In genomic region chr12:99767809-99768208, GRCh38 we compare ENCODE assay signal across 9 cellular contexts.
DNase-seq lines count a peak whose midpoint lies in the region; ATAC-seq, FAIRE-seq and TF ChIP-seq lines count a peak whose summit lies in the region.
"Had no signal": no experiment of that assay in that cellular context is flagged by ENCODE, and none has a peak within 500 bp of the region (broad histone marks: within the 10 kb centered on the region; RNA-seq: fewer than 3 reads in every experiment).

No MANE protein-coding gene starts in this region.

- DNase-seq in BJ (ENCODE audit: low read depth): no peak
- no peak for DNase-seq in left lobe of liver (ENCODE audit: low spot score)
- DNase-seq in retina: no peak
- no peak for DNase-seq in activated CD8-positive, alpha-beta memory T cell treated with anti-CD3 and anti-CD28 coated beads, Interleukin-2, amount 10 ng/mL, durations not matched to agents 7 days and 5 days
- DNase-seq in RPMI8226: no peak

- TF ChIP-seq CTCF in BJ (IDR thresholded peaks at IDR 0.05; ENCODE audit: insufficient read depth, low read depth, low read length) (peak; percentile 43; the same call in 1 of the 2 replicates), LNCAP (IDR thresholded peaks at IDR 0.05) (peak; percentile 70)

- no peaks in the 10 kb centered on the region for H3K4me1 Mint-ChIP-seq in activated CD8-positive, alpha-beta memory T cell treated with anti-CD3 and anti-CD28 coated beads, Interleukin-2, amount 10 ng/mL, durations not matched to agents 7 days and 5 days

- no peak overlapping the region for H3K4me3 ChIP-seq in BJ (ENCODE audit: low read depth, low read length)

- CTCF ChIA-PET in BJ (lab: Yijun Ruan, JAX): interaction anchor here (0.9 to 1.6 kb wide), 2 partner anchors 724 to 734 kb away, joined by 3 to 11 read pairs; no protein-coding TSS in a partner anchor
- CTCF ChIA-PET in activated CD8-positive, alpha-beta memory T cell treated with anti-CD3 and anti-CD28 coated beads, Interleukin-2, amount 10 ng/mL, durations not matched to agents 7 days and 5 days (lab: Charles Lee): no interaction called here

- H3K9me3 Mint-ChIP-seq in activated CD8-positive, alpha-beta memory T cell treated with anti-CD3 and anti-CD28 coated beads, Interleukin-2, amount 10 ng/mL, durations not matched to agents 7 days and 5 days (ENCODE audit: low read depth): no peaks in the 10 kb centered on the region

- H3K4me3 Mint-ChIP-seq in activated CD8-positive, alpha-beta memory T cell treated with anti-CD3 and anti-CD28 coated beads, Interleukin-2, amount 10 ng/mL, durations not matched to agents 7 days and 5 days: no peak overlapping the region
- H3K4me3 Mint-ChIP-seq: stimulated activated naive CD8-positive, alpha-beta T cell treated with anti-CD3 and anti-CD28 coated beads, Interleukin-15, Interleukin-2, amounts not matched to agents 100 ng/mL and 50 ng/mL, for 24 hours had no signal

- H3K36me3 ChIP-seq in BJ (ENCODE audit: control insufficient read depth, insufficient read depth, low read length): no peaks in the 10 kb centered on the region

- FAIRE-seq in TTC549 (lab: Jason Lieb, UNC): peak; percentile 92

- no peaks in the 10 kb centered on the region for H3K27me3 Mint-ChIP-seq in activated CD8-positive, alpha-beta memory T cell treated with anti-CD3 and anti-CD28 coated beads, Interleukin-2, amount 10 ng/mL, durations not matched to agents 7 days and 5 days
- H3K27me3 Mint-ChIP-seq: stimulated activated naive CD8-positive, alpha-beta T cell treated with anti-CD3 and anti-CD28 coated beads, Interleukin-15, Interleukin-2, amounts not matched to agents 100 ng/mL and 50 ng/mL, for 24 hours had no signal

- peak; percentile 63 for ATAC-seq in left lobe of liver
- no peak for ATAC-seq in HG03432 (IDR thresholded peaks at IDR 0.05; ENCODE audit: unreplicated experiment)
- ATAC-seq in activated CD8-positive, alpha-beta memory T cell treated with anti-CD3 and anti-CD28 coated beads, Interleukin-2, amount 10 ng/mL, durations not matched to agents 7 days and 5 days: no peak

- H3K36me3 Mint-ChIP-seq in activated CD8-positive, alpha-beta memory T cell treated with anti-CD3 and anti-CD28 coated beads, Interleukin-2, amount 10 ng/mL, durations not matched to agents 7 days and 5 days: no peaks in the 10 kb centered on the region

- no peak overlapping the region for H3K27ac Mint-ChIP-seq in activated CD8-positive, alpha-beta memory T cell treated with anti-CD3 and anti-CD28 coated beads, Interleukin-2, amount 10 ng/mL, durations not matched to agents 7 days and 5 days
- H3K27ac Mint-ChIP-seq: stimulated activated naive CD8-positive, alpha-beta T cell treated with anti-CD3 and anti-CD28 coated beads, Interleukin-15, Interleukin-2, amounts not matched to agents 100 ng/mL and 50 ng/mL, for 24 hours had no signal

- POLR2A ChIA-PET in BJ (lab: Charles Lee): no interaction called here

- no peaks in the 10 kb centered on the region for H3K27me3 ChIP-seq in BJ (ENCODE audit: control insufficient read depth, insufficient read depth, low read length)
